ENCODE assay signal across 35 cellular contexts in genomic region chr5:6623228-6623627, GRCh38.
"Had no signal": no experiment of that assay in that cellular context is flagged by ENCODE, and none has a peak within 500 bp of the region (broad histone marks: within the 10 kb centered on the region; RNA-seq: fewer than 3 reads in every experiment).

No MANE protein-coding gene starts in this region.

- H3K4me3 ChIP-seq: adrenal gland, body of pancreas, breast epithelium had no signal

- FAIRE-seq: astrocyte, TTC549 had no signal

- H3K27me3 ChIP-seq: adrenal gland, body of pancreas, brain microvascular endothelial cell, breast epithelium had no signal

- H3K9me3 ChIP-seq: adrenal gland, body of pancreas had no signal

- DNase-seq: activated B cell treated with CpG ODN at 0.5 μM for 24 hours; activated CD4-positive, alpha-beta memory T cell treated with anti-CD3 and anti-CD28 coated beads for 36 hours; activated CD4-positive, alpha-beta T cell treated with anti-CD3 and anti-CD28 coated beads for 4 hours; activated CD4-positive, alpha-beta T cell treated with anti-CD3 and anti-CD28 coated beads, Interleukin-2, amount 10 ng/mL, durations not matched to agents 24 days and 14 days; activated CD4-positive, alpha-beta T cell treated with anti-CD3 and anti-CD28 coated beads, Interleukin-2, amount 50 U/mL, for 1 hour; activated CD4-positive, alpha-beta T cell treated with anti-CD3 and anti-CD28 coated beads, Interleukin-2, amount 50 U/mL, for 4 hours; activated CD4-positive, CD25-positive, alpha-beta regulatory T cell treated with anti-CD3 and anti-CD28 coated beads, Interleukin-2, amount 50 U/mL, for 72 hours; activated CD8-positive, alpha-beta memory T cell treated with anti-CD3 and anti-CD28 coated beads, Interleukin-2, amount 50 U/mL, for 4 hours; activated CD8-positive, alpha-beta T cell treated with anti-CD3 and anti-CD28 coated beads for 36 hours; activated effector memory CD4-positive, alpha-beta T cell treated with anti-CD3 and anti-CD28 coated beads, Interleukin-2, amount 50 U/mL, for 16 hours; activated gamma-delta T cell treated with Interleukin-2 at 50 U/mL for 16 hours; activated naive CD4-positive, alpha-beta T cell; activated naive CD4-positive, alpha-beta T cell treated with anti-CD3 and anti-CD28 coated beads for 36 hours; activated naive CD4-positive, alpha-beta T cell treated with anti-CD3 and anti-CD28 coated beads, Interleukin-2, amount 50 U/mL, for 16 hours; activated naive CD8-positive, alpha-beta T cell treated with anti-CD3 and anti-CD28 coated beads for 36 hours; activated T-cell treated with anti-CD3 and anti-CD28 coated beads for 4 hours; activated T-cell treated with anti-CD3 and anti-CD28 coated beads, Interleukin-2, amount 50 U/mL, for 1 hour; activated T-cell treated with anti-CD3 and anti-CD28 coated beads, Interleukin-2, amount 50 U/mL, for 4 hours; activated T-cell treated with anti-CD3 and anti-CD28 coated beads, Interleukin-2, amount 50 U/mL, for 72 hours; adrenal gland; amniotic stem cell; aorta; body of pancreas; brain microvascular endothelial cell; caudate nucleus; cerebellar nuclear complex; T-helper 1 cell; T-helper 2 cell; T-helper 9 cell had no signal

- ATAC-seq: activated CD8-positive, alpha-beta T cell treated with anti-CD3 and anti-CD28 coated beads for 36 hours; activated naive CD4-positive, alpha-beta T cell treated with anti-CD3 and anti-CD28 coated beads, Interleukin-2, amount 50 U/mL, for 72 hours; activated T-cell treated with anti-CD3 and anti-CD28 coated beads, Interleukin-2, amount 50 U/mL, for 4 hours; activated T-cell treated with anti-CD3 and anti-CD28 coated beads, Interleukin-2, amount 50 U/mL, for 72 hours; activated T-helper 17 cell treated with anti-CD3 and anti-CD28 coated beads, Interleukin-2, amount 50 U/mL, for 72 hours; body of pancreas had no signal

- H3K27ac ChIP-seq: adrenal gland, body of pancreas, brain microvascular endothelial cell, breast epithelium, VCaP had no signal

- H3K4me1 ChIP-seq: adrenal gland, body of pancreas, breast epithelium had no signal
